21 cellular contexts compared by ENCODE assay signal in genomic region chr12:46354799-46355194, GRCh38. TPM values are rescaled to one million over a fixed set of nuclear protein-coding genes. Genes with fewer than 3 reads are reported as not detected.
DNase-seq lines count a peak whose midpoint lies in the region; ATAC-seq and TF ChIP-seq lines count a peak whose summit lies in the region.
"Had no signal": no experiment of that assay in that cellular context is flagged by ENCODE, and none has a peak within 500 bp of the region (broad histone marks: within the 10 kb centered on the region; RNA-seq: fewer than 3 reads in every experiment).

No MANE protein-coding gene starts in this region.

- ATAC-seq in activated CD8-positive, alpha-beta T cell treated with anti-CD3 and anti-CD28 coated beads, Interleukin-2, amount 10 ng/mL, durations not matched to agents 7 days and 5 days: no peak
- ATAC-seq: Right ventricle myocardium inferior had no signal

- H4K12ac ChIP-seq in trophoblast cell (ENCODE audit: low read depth, low read length): no peak overlapping the region

- H2BK12ac ChIP-seq in trophoblast cell (ENCODE audit: low read length): no peak overlapping the region

- no peak overlapping the region for H3K23ac ChIP-seq in trophoblast cell (ENCODE audit: low read length)

- no peak for TF ChIP-seq CTCF in stomach (IDR thresholded peaks at IDR 0.05)

- POLR2A ChIA-PET in activated CD4-positive, alpha-beta memory T cell treated with anti-CD3 and anti-CD28 coated beads, Interleukin-2, amount 10 ng/mL, durations not matched to agents 7 days and 5 days (lab: Charles Lee): no interaction called here
- POLR2A ChIA-PET in activated CD8-positive, alpha-beta T cell treated with anti-CD3 and anti-CD28 coated beads, Interleukin-2, amount 10 ng/mL, durations not matched to agents 7 days and 5 days (lab: Charles Lee): interaction anchor here (2.9 kb wide), 1 partner anchor 17 kb away, joined by 13 read pairs; no protein-coding TSS in a partner anchor

- no peak overlapping the region for H2AFZ ChIP-seq in trophoblast cell (ENCODE audit: insufficient read depth, low read length, poor library complexity)
- H2AFZ ChIP-seq: PC-9 had no signal

- H3K36me3 Mint-ChIP-seq in activated CD4-positive, alpha-beta memory T cell treated with anti-CD3 and anti-CD28 coated beads, Interleukin-2, amount 10 ng/mL, durations not matched to agents 7 days and 5 days (ENCODE audit: low read depth): peaks cover 16% of the 10 kb centered on the region
- peaks cover 22% of the 10 kb centered on the region for H3K36me3 Mint-ChIP-seq in activated CD8-positive, alpha-beta T cell treated with anti-CD3 and anti-CD28 coated beads, Interleukin-2, amount 10 ng/mL, durations not matched to agents 7 days and 5 days (ENCODE audit: low read depth)

- no peak overlapping the region for H2AK5ac ChIP-seq in trophoblast cell (ENCODE audit: low read length)

- peaks cover 0 to 7% of the 10 kb centered on the region in 2 experiments for H3K36me3 ChIP-seq in trophoblast cell (ENCODE audit: control insufficient read depth in 1 of 2, insufficient read depth in 2 of 2, low read length in 2 of 2)
- H3K36me3 ChIP-seq in stomach: peaks cover 11 to 14% (median 14%) of the 10 kb centered on the region in 4 donors

- H3K4me3 ChIP-seq in trophoblast cell (ENCODE audit: low read depth, low read length): no peak overlapping the region
- H3K4me3 ChIP-seq in stomach: no peak overlapping the region
- H3K4me3 ChIP-seq: PC-9, SJSA1 had no signal

- H2BK120ac ChIP-seq in trophoblast cell (ENCODE audit: insufficient read depth, low read length, poor library complexity): no peak overlapping the region

- WGBS in trophoblast cell (ENCODE audit: extremely low coverage, insufficient coverage, insufficient read length): no CpG with 5 or more reads among the region's 1 CpG
- WGBS in stomach, 5 donors: 21 to 40% (median 28%) methylated on average over 1 of the region's 1 CpG

- intact Hi-C loops in stomach (cut with DNase I; ENCODE audit: low total_unique reads): no loop called here

- no peak overlapping the region for H3K4me3 Mint-ChIP-seq in activated CD4-positive, alpha-beta memory T cell treated with anti-CD3 and anti-CD28 coated beads, Interleukin-2, amount 10 ng/mL, durations not matched to agents 7 days and 5 days
- no peak overlapping the region for H3K4me3 Mint-ChIP-seq in activated CD8-positive, alpha-beta T cell treated with anti-CD3 and anti-CD28 coated beads, Interleukin-2, amount 10 ng/mL, durations not matched to agents 7 days and 5 days
- H3K4me3 Mint-ChIP-seq: CD8-positive, alpha-beta T cell had no signal

- peak overlapping the region; percentile 60 for H3K9ac ChIP-seq in trophoblast cell (ENCODE audit: low read length)

- H3K9me3 ChIP-seq in trophoblast cell (ENCODE audit: insufficient read depth, low read depth, low read length): no peaks in the 10 kb centered on the region
- no peaks in the 10 kb centered on the region for H3K9me3 ChIP-seq in stomach

- H3K4me1 ChIP-seq in trophoblast cell (ENCODE audit: control insufficient read depth in 1 of 2, insufficient read depth in 2 of 2, low read length in 2 of 2) (no peaks in the 10 kb centered on the region), stomach (peaks cover 0 to 25% (median 17%) of the 10 kb centered on the region in 4 donors)
- H3K4me1 ChIP-seq: SJSA1 had no signal

- no peaks in the 10 kb centered on the region for H3K79me1 ChIP-seq in trophoblast cell (ENCODE audit: low read length)

- peaks cover 7% of the 10 kb centered on the region for H3K9me3 Mint-ChIP-seq in activated CD4-positive, alpha-beta memory T cell treated with anti-CD3 and anti-CD28 coated beads, Interleukin-2, amount 10 ng/mL, durations not matched to agents 7 days and 5 days
- no peaks in the 10 kb centered on the region for H3K9me3 Mint-ChIP-seq in activated CD8-positive, alpha-beta T cell treated with anti-CD3 and anti-CD28 coated beads, Interleukin-2, amount 10 ng/mL, durations not matched to agents 7 days and 5 days (ENCODE audit: insufficient read depth)
- H3K9me3 Mint-ChIP-seq: CD8-positive, alpha-beta T cell had no signal

- no peaks in the 10 kb centered on the region for H3K27me3 Mint-ChIP-seq in activated CD4-positive, alpha-beta memory T cell treated with anti-CD3 and anti-CD28 coated beads, Interleukin-2, amount 10 ng/mL, durations not matched to agents 7 days and 5 days
- no peaks in the 10 kb centered on the region for H3K27me3 Mint-ChIP-seq in activated CD8-positive, alpha-beta T cell treated with anti-CD3 and anti-CD28 coated beads, Interleukin-2, amount 10 ng/mL, durations not matched to agents 7 days and 5 days (ENCODE audit: low read depth)

- no peak overlapping the region for H3K4ac ChIP-seq in trophoblast cell (ENCODE audit: low read depth, low read length)

- TF ChIP-seq EP300 in stomach (IDR thresholded peaks at IDR 0.05): no peak

- no peak for TF ChIP-seq POLR2A in stomach (IDR thresholded peaks at IDR 0.05)

- no peak overlapping the region for H3K18ac ChIP-seq in trophoblast cell (ENCODE audit: low read length)

- H4K91ac ChIP-seq in trophoblast cell (ENCODE audit: low read depth, low read length): no peak overlapping the region

- H3K27me3 ChIP-seq in trophoblast cell (ENCODE audit: insufficient read depth, low read length) (no peaks in the 10 kb centered on the region), stomach (no peaks in the 10 kb centered on the region)

- H3K27ac ChIP-seq in trophoblast cell (ENCODE audit: low read depth, low read length) (no peak overlapping the region), stomach (no peak overlapping the region)
- H3K27ac ChIP-seq: PC-9, SJSA1 had no signal

- H3K14ac ChIP-seq in trophoblast cell (ENCODE audit: low read length): no peak overlapping the region

- H4K8ac ChIP-seq in trophoblast cell (ENCODE audit: low read depth, low read length): no peak overlapping the region

- H3K27ac Mint-ChIP-seq in activated CD4-positive, alpha-beta memory T cell treated with anti-CD3 and anti-CD28 coated beads, Interleukin-2, amount 10 ng/mL, durations not matched to agents 7 days and 5 days: no peak overlapping the region
- no peak overlapping the region for H3K27ac Mint-ChIP-seq in activated CD8-positive, alpha-beta T cell treated with anti-CD3 and anti-CD28 coated beads, Interleukin-2, amount 10 ng/mL, durations not matched to agents 7 days and 5 days
- H3K27ac Mint-ChIP-seq: CD8-positive, alpha-beta T cell had no signal

- H2BK5ac ChIP-seq in trophoblast cell (ENCODE audit: low read depth, low read length, poor library complexity): no peak overlapping the region

- H3K79me2 ChIP-seq in trophoblast cell (ENCODE audit: control insufficient read depth, insufficient read depth, low read length, poor library complexity): no peaks in the 10 kb centered on the region

- H3K4me1 Mint-ChIP-seq in activated CD4-positive, alpha-beta memory T cell treated with anti-CD3 and anti-CD28 coated beads, Interleukin-2, amount 10 ng/mL, durations not matched to agents 7 days and 5 days: peaks cover 18% of the 10 kb centered on the region
- H3K4me1 Mint-ChIP-seq in activated CD8-positive, alpha-beta T cell treated with anti-CD3 and anti-CD28 coated beads, Interleukin-2, amount 10 ng/mL, durations not matched to agents 7 days and 5 days (ENCODE audit: low read depth): peaks cover 9% of the 10 kb centered on the region

- CTCF ChIA-PET in activated CD4-positive, alpha-beta memory T cell treated with anti-CD3 and anti-CD28 coated beads, Interleukin-2, amount 10 ng/mL, durations not matched to agents 7 days and 5 days (lab: Charles Lee): interaction anchor here (1.7 kb wide), 1 partner anchor 85 kb away, joined by 6 read pairs; the partner anchor contains the start of gene SLC38A1
- CTCF ChIA-PET in activated CD8-positive, alpha-beta T cell treated with anti-CD3 and anti-CD28 coated beads, Interleukin-2, amount 10 ng/mL, durations not matched to agents 7 days and 5 days (lab: Charles Lee): interaction anchor here (1.1 to 1.8 kb wide), 3 partner anchors 10 to 667 kb away, joined by 3 to 4 read pairs (median 3); no protein-coding TSS in a partner anchor

- no peak overlapping the region for H3K4me2 ChIP-seq in trophoblast cell (ENCODE audit: low read length)
- H3K4me2 ChIP-seq: PC-9 had no signal

- DNase-seq in DMS79 (lab: John Stamatoyannopoulos, UW) (peak; percentile 34), NCI-H69 (lab: John Stamatoyannopoulos, UW) (peak; percentile 36), kidney tubule cell (ENCODE audit: low spot score) (peak; percentile 79), trophoblast cell (no peak), stomach (no peak)
- no peak for DNase-seq in activated CD4-positive, alpha-beta memory T cell treated with anti-CD3 and anti-CD28 coated beads, Interleukin-2, amount 10 ng/mL, durations not matched to agents 7 days and 5 days
- no peak for DNase-seq in activated CD8-positive, alpha-beta T cell treated with anti-CD3 and anti-CD28 coated beads, Interleukin-2, amount 10 ng/mL, durations not matched to agents 7 days and 5 days
- DNase-seq: C1 segment of cervical spinal cord; CD8-positive, alpha-beta T cell; DND-41; KBM-7; MV-4-11; NCI-H1105; NCI-H1436 treated with DMSO at 0.1 percent for 48 hours; NCI-H187 treated with DMSO at 0.1 percent for 48 hours; NCI-H446; NCI-H524 treated with DMSO at 0.1 percent for 48 hours; NK-92 treated with Interleukin-12 subunit alpha and Interleukin-12 subunit beta, amount 100 ng/mL, for 24 hours had no signal

RNA-seq across cellular contexts. Expression of gene SLC38A2, which starts 17.8 kb away (rescaled TPM):
- polyA plus RNA-seq in trophoblast cell (2013): 849 and 857 TPM in 2 replicates
- total RNA-seq in activated CD4-positive, alpha-beta memory T cell treated with anti-CD3 and anti-CD28 coated beads, Interleukin-2, amount 10 ng/mL, durations not matched to agents 7 days and 5 days: 100 to 1,000 TPM; 265 to 267 TPM
- total RNA-seq in activated CD8-positive, alpha-beta T cell treated with anti-CD3 and anti-CD28 coated beads, Interleukin-2, amount 10 ng/mL, durations not matched to agents 7 days and 5 days: 100 to 1,000 TPM; 194 to 200 TPM
- 100 to 1,000 TPM; 141 to 716 (median 250) TPM for total RNA-seq in stomach
- polyA plus RNA-seq in stomach: 10 to 100 TPM; 26.6 to 88.6 (median 27.2) TPM

Comparison
In these comparisons a context has a peak if more than half of its experiments do, and no peak if none do; other contexts are left out.
1. DNase-seq: peak in DMS79 (single experiment), NCI-H69 (single experiment) and kidney tubule cell (single experiment); none in trophoblast cell (0 of 2), activated CD4-positive, alpha-beta memory T cell treated with anti-CD3 and anti-CD28 coated beads, Interleukin-2, amount 10 ng/mL, durations not matched to agents 7 days and 5 days (single experiment), activated CD8-positive, alpha-beta T cell treated with anti-CD3 and anti-CD28 coated beads, Interleukin-2, amount 10 ng/mL, durations not matched to agents 7 days and 5 days (single experiment) and stomach (single experiment).